Comparison of ENCODE assay signal across 35 cellular contexts in genomic region chr10:48391994-48392393, GRCh38.
"Had no signal": no experiment of that assay in that cellular context is flagged by ENCODE, and none has a peak within 500 bp of the region (broad histone marks: within the 10 kb centered on the region; RNA-seq: fewer than 3 reads in every experiment).

No MANE protein-coding gene starts in this region.

- H3K27ac ChIP-seq: adrenal gland, brain microvascular endothelial cell, coronary artery, gastrocnemius medialis, left ventricle myocardium inferior, neutrophil, ovary, thoracic aorta, uterus, VCaP had no signal

- ATAC-seq: gastrocnemius medialis, sciatic nerve had no signal

- H3K4me3 ChIP-seq: adrenal gland, coronary artery, dorsolateral prefrontal cortex, gastrocnemius medialis, left ventricle myocardium inferior, ovary, thoracic aorta, uterus had no signal

- H3K27me3 Mint-ChIP-seq: activated CD4-positive, alpha-beta memory T cell treated with anti-CD3 and anti-CD28 coated beads for 36 hours; activated naive CD8-positive, alpha-beta T cell treated with anti-CD3 and anti-CD28 coated beads for 36 hours; naive B cell; progenitor cell of endocrine pancreas; stimulated activated naive CD8-positive, alpha-beta T cell treated with anti-CD3 and anti-CD28 coated beads, Interleukin-15, Interleukin-2, amounts not matched to agents 100 ng/mL and 50 ng/mL, for 24 hours had no signal

- H3K4me1 Mint-ChIP-seq: nephron progenitor cell had no signal

- FAIRE-seq: islet of Langerhans, small intestine, TTC549 had no signal

- H3K36me3 ChIP-seq: adrenal gland, brain microvascular endothelial cell, gastrocnemius medialis, left ventricle myocardium inferior, neutrophil, ovary, thoracic aorta had no signal

- H3K27me3 ChIP-seq: adrenal gland, brain microvascular endothelial cell, dorsolateral prefrontal cortex, gastrocnemius medialis, neutrophil, ovary, uterus had no signal

- DNase-seq: activated CD4-positive, alpha-beta T cell treated with anti-CD3 and anti-CD28 coated beads for 4 hours; activated CD8-positive, alpha-beta memory T cell treated with anti-CD3 and anti-CD28 coated beads, Interleukin-2, amount 50 U/mL, for 4 hours; activated effector memory CD4-positive, alpha-beta T cell treated with anti-CD3 and anti-CD28 coated beads, Interleukin-2, amount 50 U/mL, for 16 hours; activated T-cell treated with anti-CD3 and anti-CD28 coated beads, Interleukin-2, amount 50 U/mL, for 1 hour; adrenal gland; aorta; dorsolateral prefrontal cortex; effector memory CD4-positive, alpha-beta T cell; erythroblast; gastrocnemius medialis; glutamatergic neuron; left ventricle myocardium inferior; naive B cell; nephron progenitor cell; ovary; small intestine; stimulated activated CD4-positive, alpha-beta T cell treated with anti-CD3 and anti-CD28 coated beads, Interleukin-4, amount 100 ng/mL, for 24 hours; T-helper 9 cell; trophoblast cell; uterus had no signal

- H3K9me3 Mint-ChIP-seq: activated CD4-positive, alpha-beta memory T cell treated with anti-CD3 and anti-CD28 coated beads for 36 hours; activated naive CD4-positive, alpha-beta T cell treated with anti-CD3 and anti-CD28 coated beads for 36 hours; activated naive CD8-positive, alpha-beta T cell treated with anti-CD3 and anti-CD28 coated beads for 36 hours; activated T-helper 1 cell treated with anti-CD3 and anti-CD28 coated beads, Interleukin-12 subunit alpha, Interleukin-12 subunit beta, Interleukin-2, Interleukin-4 antibody, amounts not matched to agents 30 ng/mL and 10 ng/mL and 1 ng/mL, durations not matched to agents 14 hours and 24 hours and 36 hours; naive B cell; nephron progenitor cell; stimulated activated effector memory CD8-positive, alpha-beta T cell treated with anti-CD3 and anti-CD28 coated beads, Interleukin-12 subunit alpha, Interleukin-12 subunit beta, amount 100 ng/mL, for 72 hours had no signal

- H3K36me3 Mint-ChIP-seq: activated CD4-positive, alpha-beta memory T cell treated with anti-CD3 and anti-CD28 coated beads for 36 hours; stimulated activated effector memory CD8-positive, alpha-beta T cell treated with anti-CD3 and anti-CD28 coated beads, Interleukin-12 subunit alpha, Interleukin-12 subunit beta, amount 100 ng/mL, for 72 hours had no signal

- H3K4me1 ChIP-seq: uterus had no signal

- H3K9me3 ChIP-seq: adrenal gland, gastrocnemius medialis, left ventricle myocardium inferior, neutrophil, ovary, thoracic aorta, uterus had no signal

- H3K4me3 Mint-ChIP-seq: activated CD4-positive, alpha-beta memory T cell treated with anti-CD3 and anti-CD28 coated beads for 36 hours; activated naive CD4-positive, alpha-beta T cell treated with anti-CD3 and anti-CD28 coated beads for 36 hours; activated naive CD8-positive, alpha-beta T cell treated with anti-CD3 and anti-CD28 coated beads for 36 hours; naive B cell; nephron progenitor cell; stimulated activated effector memory CD8-positive, alpha-beta T cell treated with anti-CD3 and anti-CD28 coated beads, Interleukin-12 subunit alpha, Interleukin-12 subunit beta, amount 100 ng/mL, for 72 hours; stimulated activated naive CD8-positive, alpha-beta T cell treated with anti-CD3 and anti-CD28 coated beads, Interleukin-15, Interleukin-2, amounts not matched to agents 100 ng/mL and 50 ng/mL, for 24 hours had no signal

- H3K27ac Mint-ChIP-seq: activated CD4-positive, alpha-beta memory T cell treated with anti-CD3 and anti-CD28 coated beads for 36 hours; activated naive CD4-positive, alpha-beta T cell treated with anti-CD3 and anti-CD28 coated beads for 36 hours; activated T-helper 1 cell treated with anti-CD3 and anti-CD28 coated beads, Interleukin-12 subunit alpha, Interleukin-12 subunit beta, Interleukin-2, Interleukin-4 antibody, amounts not matched to agents 30 ng/mL and 10 ng/mL and 1 ng/mL, durations not matched to agents 14 hours and 24 hours and 36 hours; naive B cell; nephron progenitor cell; progenitor cell of endocrine pancreas; stimulated activated effector memory CD8-positive, alpha-beta T cell treated with anti-CD3 and anti-CD28 coated beads, Interleukin-12 subunit alpha, Interleukin-12 subunit beta, amount 100 ng/mL, for 72 hours; stimulated activated naive CD8-positive, alpha-beta T cell treated with anti-CD3 and anti-CD28 coated beads, Interleukin-15, Interleukin-2, amounts not matched to agents 100 ng/mL and 50 ng/mL, for 24 hours had no signal
